Comparison of ENCODE assay signal across 18 cellular contexts in the genomic region with DNA sequence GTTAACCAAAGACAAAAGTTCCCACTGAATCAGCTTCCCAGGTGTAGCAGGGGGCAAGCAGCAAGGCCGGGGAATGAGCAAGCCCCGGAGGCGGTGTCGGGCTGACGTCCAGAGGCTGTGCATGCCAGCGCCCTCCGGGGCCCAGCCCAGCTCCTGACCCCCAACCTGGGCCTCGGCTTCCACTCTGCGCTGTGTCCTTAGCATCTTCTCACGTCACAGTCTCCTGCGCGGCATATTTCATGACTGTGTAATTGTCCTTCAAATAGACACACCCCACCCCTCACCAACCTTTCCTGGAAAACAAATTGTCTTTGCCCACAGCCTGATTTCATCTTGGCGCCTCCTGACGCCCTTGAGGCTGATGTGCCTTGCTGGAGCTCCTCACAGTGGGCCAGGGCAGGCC.
DNase-seq lines count a peak whose midpoint lies in the region; ATAC-seq and TF ChIP-seq lines count a peak whose summit lies in the region.
"Had no signal": no experiment of that assay in that cellular context is flagged by ENCODE, and none has a peak within 500 bp of the region (broad histone marks: within the 10 kb centered on the region; RNA-seq: fewer than 3 reads in every experiment).

No MANE protein-coding gene starts in this region.

- H3K27me3 ChIP-seq in esophagus squamous epithelium (no peaks in the 10 kb centered on the region), mucosa of rectum (ENCODE audit: control insufficient read depth in 2 of 2, insufficient read depth in 2 of 2, low read length in 2 of 2) (no peaks in the 10 kb centered on the region), transverse colon (no peaks in the 10 kb centered on the region)
- H3K27me3 ChIP-seq: BE2C, cardiac muscle cell had no signal

- no peak for TF ChIP-seq CTCF in esophagus squamous epithelium (IDR thresholded peaks at IDR 0.05)
- TF ChIP-seq CTCF in transverse colon (IDR thresholded peaks at IDR 0.05): no peak

- TF ChIP-seq POLR2A in esophagus squamous epithelium (IDR thresholded peaks at IDR 0.05): no peak
- no peak for TF ChIP-seq POLR2A in transverse colon (IDR thresholded peaks at IDR 0.05)

- no peak for TF ChIP-seq EP300 in transverse colon (IDR thresholded peaks at IDR 0.05; ENCODE audit: low read depth)

- H3K27ac ChIP-seq in esophagus squamous epithelium: peak overlapping the region; percentile 39 to 89 (median 80)
- peak overlapping the region; percentile 24 to 77 for H3K27ac ChIP-seq in mucosa of rectum (ENCODE audit: low read depth in 2 of 2, low read length in 2 of 2)
- H3K27ac ChIP-seq in transverse colon: peak overlapping the region; percentile 60 to 74 (median 68)
- H3K27ac ChIP-seq: 22Rv1, cardiac muscle cell had no signal

- in situ Hi-C loops in transverse colon (cut with MboI; ENCODE audit: low pct_ligation_motif_present in 1 of 4, low pct_unique_long_range_greater_than_20kb in 1 of 4, low sequenced_read_pairs in 3 of 4): no loop called here

- H3K4me3 ChIP-seq in esophagus squamous epithelium: no peak overlapping the region
- H3K4me3 ChIP-seq in mucosa of rectum (ENCODE audit: low read length in 2 of 2): no peak overlapping the region
- H3K4me3 ChIP-seq in transverse colon: no peak overlapping the region
- H3K4me3 ChIP-seq: cardiac muscle cell had no signal

- H3K9ac ChIP-seq in mucosa of rectum (ENCODE audit: low read depth in 1 of 2, low read length in 2 of 2): no peak overlapping the region

- DNase-seq in SHP77 (lab: John Stamatoyannopoulos, UW) (peak; percentile 19 to 66), SHP77 treated with DMSO at 0.1 percent for 48 hours (lab: John Stamatoyannopoulos, UW) (no peak), esophagus squamous epithelium (lab: John Stamatoyannopoulos, UW) (no peak), transverse colon (no peak), pons (ENCODE audit: low spot score) (no peak)
- DNase-seq: activated CD4-positive, alpha-beta memory T cell treated with anti-CD3 and anti-CD28 coated beads for 36 hours; activated T-cell treated with anti-CD3 and anti-CD28 coated beads, Interleukin-2, amount 50 U/mL, for 4 hours; BE2C; Calu3; mesendoderm; NCI-H1436; NCI-H226; stimulated activated CD4-positive, alpha-beta T cell treated with anti-CD3 and anti-CD28 coated beads, Interleukin-4, amount 100 ng/mL, for 24 hours had no signal

- 73 to 77% methylated on average over 9 to 14 of the region's 14 CpGs for WGBS in esophagus squamous epithelium, 2 donors
- WGBS in transverse colon (ENCODE audit: low coverage in 1 of 2), 2 donors: 79% methylated on average over 14 of the region's 14 CpGs; no CpG with 5 or more reads in 1 of the 2 donors

- no peaks in the 10 kb centered on the region for H3K36me3 ChIP-seq in esophagus squamous epithelium
- H3K36me3 ChIP-seq in mucosa of rectum (ENCODE audit: control insufficient read depth in 2 of 2, insufficient read depth in 2 of 2, low read length in 2 of 2): no peaks in the 10 kb centered on the region
- H3K36me3 ChIP-seq in transverse colon: no peaks in the 10 kb centered on the region
- H3K36me3 ChIP-seq: BE2C, cardiac muscle cell had no signal

- H3K9me3 ChIP-seq in esophagus squamous epithelium: no peaks in the 10 kb centered on the region
- H3K9me3 ChIP-seq in mucosa of rectum (ENCODE audit: control insufficient read depth in 2 of 2, low read length in 2 of 2): no peaks in the 10 kb centered on the region
- no peaks in the 10 kb centered on the region for H3K9me3 ChIP-seq in transverse colon
- H3K9me3 ChIP-seq: BE2C had no signal

- intact Hi-C loops in esophagus squamous epithelium (cut with DNase I) (no loop called here), transverse colon (cut with DNase I; ENCODE audit: low total_unique reads) (no loop called here)

- ATAC-seq in GM19328 (IDR thresholded peaks at IDR 0.05; ENCODE audit: unreplicated experiment) (no peak), HG03139 (IDR thresholded peaks at IDR 0.05; ENCODE audit: unreplicated experiment) (no peak)
- ATAC-seq: activated T-cell treated with anti-CD3 and anti-CD28 coated beads, Interleukin-2, amount 50 U/mL, for 4 hours had no signal

- peaks cover 8 to 90% (median 46%) of the 10 kb centered on the region in 3 donors for H3K4me1 ChIP-seq in esophagus squamous epithelium
- H3K4me1 ChIP-seq in mucosa of rectum (ENCODE audit: control insufficient read depth in 2 of 2, insufficient read depth in 2 of 2, low read length in 2 of 2): peaks cover 5 to 19% of the 10 kb centered on the region in 2 donors
- H3K4me1 ChIP-seq in transverse colon: peaks cover 9 to 20% (median 17%) of the 10 kb centered on the region in 4 donors

Comparison
In these comparisons a context has a peak if more than half of its experiments do, and no peak if none do; other contexts are left out.
1. DNase-seq: peak in SHP77 (2 of 2); none in SHP77 treated with DMSO at 0.1 percent for 48 hours (single experiment), esophagus squamous epithelium (single experiment), transverse colon (single experiment) and pons (single experiment).
2. Peak in every context shown above with its lines, with median percentiles within 50 percentile points of each other: H3K27ac ChIP-seq.